In the genomic region with DNA sequence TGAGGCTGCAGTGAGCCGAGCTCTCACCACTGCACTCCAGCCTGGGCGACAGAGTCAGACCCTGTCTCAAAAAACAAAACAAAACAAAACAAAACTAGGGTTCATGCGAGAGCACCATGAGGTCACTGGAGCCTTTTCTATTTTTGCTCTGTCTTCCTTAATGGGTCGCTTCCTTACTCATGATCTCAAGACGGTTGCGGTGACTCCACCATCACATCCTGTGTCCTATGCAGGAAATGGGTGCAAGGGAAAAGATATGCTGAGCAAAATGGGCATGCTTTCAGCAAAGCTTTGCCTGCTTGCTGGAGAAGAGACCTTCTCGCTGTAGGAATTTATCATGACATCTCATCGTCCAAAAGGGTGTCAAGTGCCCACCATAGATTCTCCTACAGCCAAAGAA, we compare ENCODE assay signal across 20 cellular contexts. TPM values are rescaled to one million over a fixed set of nuclear protein-coding genes. Genes with fewer than 3 reads are reported as not detected.
A peak's percentile ranks its signal among the peaks of the same experiment; 100 is the strongest.
DNase-seq lines count a peak whose midpoint lies in the region; ATAC-seq and TF ChIP-seq lines count a peak whose summit lies in the region.
"Had no signal": no experiment of that assay in that cellular context is flagged by ENCODE, and none has a peak within 500 bp of the region (broad histone marks: within the 10 kb centered on the region; RNA-seq: fewer than 3 reads in every experiment).

No MANE protein-coding gene starts in this region.

- H3K4me1 Mint-ChIP-seq in activated naive CD8-positive, alpha-beta T cell treated with anti-CD3 and anti-CD28 coated beads, Interleukin-2, amount 10 ng/mL, durations not matched to agents 7 days and 5 days = peaks cover 4% of the 10 kb centered on the region
- no peaks in the 10 kb centered on the region for H3K4me1 Mint-ChIP-seq in activated naive CD8-positive, alpha-beta T cell treated with anti-CD3 and anti-CD28 coated beads, Interleukin-2, amount 50 U/mL, for 24 hours
- H3K4me1 Mint-ChIP-seq in mesothelial cell of epicardium = peaks cover 74% of the 10 kb centered on the region
- H3K4me1 Mint-ChIP-seq in stimulated activated naive B cell treated with anti-CD40 and anti-IgM and Interleukin-4, amounts not matched to agents 10 μg/mL and 1 μg/mL and 100 μg/mL, for 72 hours = no peaks in the 10 kb centered on the region
- H3K4me1 Mint-ChIP-seq: IgD-negative memory B cell had no signal

- POLR2A ChIA-PET in activated naive CD8-positive, alpha-beta T cell treated with anti-CD3 and anti-CD28 coated beads, Interleukin-2, amount 10 ng/mL, durations not matched to agents 7 days and 5 days (lab: Charles Lee) = no interaction called here

- H3K27ac Mint-ChIP-seq in activated naive CD8-positive, alpha-beta T cell treated with anti-CD3 and anti-CD28 coated beads, Interleukin-2, amount 10 ng/mL, durations not matched to agents 7 days and 5 days = no peak overlapping the region
- no peak overlapping the region for H3K27ac Mint-ChIP-seq in activated naive CD8-positive, alpha-beta T cell treated with anti-CD3 and anti-CD28 coated beads, Interleukin-2, amount 50 U/mL, for 24 hours
- H3K27ac Mint-ChIP-seq in mesothelial cell of epicardium = peak overlapping the region; percentile 25
- no peak overlapping the region for H3K27ac Mint-ChIP-seq in stimulated activated naive B cell treated with anti-CD40 and anti-IgM and Interleukin-4, amounts not matched to agents 10 μg/mL and 1 μg/mL and 100 μg/mL, for 72 hours
- H3K27ac Mint-ChIP-seq: CD14-positive monocyte, HFFc6 had no signal

- no peaks in the 10 kb centered on the region for H3K9me3 Mint-ChIP-seq in activated naive CD8-positive, alpha-beta T cell treated with anti-CD3 and anti-CD28 coated beads, Interleukin-2, amount 10 ng/mL, durations not matched to agents 7 days and 5 days
- H3K9me3 Mint-ChIP-seq in activated naive CD8-positive, alpha-beta T cell treated with anti-CD3 and anti-CD28 coated beads, Interleukin-2, amount 50 U/mL, for 24 hours = no peaks in the 10 kb centered on the region
- H3K9me3 Mint-ChIP-seq in mesothelial cell of epicardium = no peaks in the 10 kb centered on the region
- H3K9me3 Mint-ChIP-seq in stimulated activated naive B cell treated with anti-CD40 and anti-IgM and Interleukin-4, amounts not matched to agents 10 μg/mL and 1 μg/mL and 100 μg/mL, for 72 hours = no peaks in the 10 kb centered on the region
- H3K9me3 Mint-ChIP-seq: CD4-positive, alpha-beta memory T cell; HFFc6 had no signal

- no peak overlapping the region for H3K4me3 Mint-ChIP-seq in activated naive CD8-positive, alpha-beta T cell treated with anti-CD3 and anti-CD28 coated beads, Interleukin-2, amount 10 ng/mL, durations not matched to agents 7 days and 5 days
- no peak overlapping the region for H3K4me3 Mint-ChIP-seq in activated naive CD8-positive, alpha-beta T cell treated with anti-CD3 and anti-CD28 coated beads, Interleukin-2, amount 50 U/mL, for 24 hours
- H3K4me3 Mint-ChIP-seq in mesothelial cell of epicardium = no peak overlapping the region
- H3K4me3 Mint-ChIP-seq in stimulated activated naive B cell treated with anti-CD40 and anti-IgM and Interleukin-4, amounts not matched to agents 10 μg/mL and 1 μg/mL and 100 μg/mL, for 72 hours = no peak overlapping the region
- H3K4me3 Mint-ChIP-seq: CD4-positive, alpha-beta memory T cell; HFFc6; IgD-negative memory B cell had no signal

- ATAC-seq in activated naive CD8-positive, alpha-beta T cell treated with anti-CD3 and anti-CD28 coated beads, Interleukin-2, amount 10 ng/mL, durations not matched to agents 7 days and 5 days (ENCODE audit: low read depth) = peak; percentile 36
- no peak for ATAC-seq in activated naive CD8-positive, alpha-beta T cell treated with anti-CD3 and anti-CD28 coated beads, Interleukin-2, amount 50 U/mL, for 24 hours
- no peak for ATAC-seq in stimulated activated naive B cell treated with anti-CD40 and anti-IgM and Interleukin-4, amounts not matched to agents 10 μg/mL and 1 μg/mL and 100 μg/mL, for 72 hours (replicated peaks)
- ATAC-seq in HG03280 (IDR thresholded peaks at IDR 0.05; ENCODE audit: unreplicated experiment) = no peak
- ATAC-seq: GM12878, HCT116, HepG2 had no signal

- no peaks in the 10 kb centered on the region for H3K36me3 Mint-ChIP-seq in activated naive CD8-positive, alpha-beta T cell treated with anti-CD3 and anti-CD28 coated beads, Interleukin-2, amount 10 ng/mL, durations not matched to agents 7 days and 5 days
- no peaks in the 10 kb centered on the region for H3K36me3 Mint-ChIP-seq in activated naive CD8-positive, alpha-beta T cell treated with anti-CD3 and anti-CD28 coated beads, Interleukin-2, amount 50 U/mL, for 24 hours (ENCODE audit: low read depth)
- no peaks in the 10 kb centered on the region for H3K36me3 Mint-ChIP-seq in mesothelial cell of epicardium
- no peaks in the 10 kb centered on the region for H3K36me3 Mint-ChIP-seq in stimulated activated naive B cell treated with anti-CD40 and anti-IgM and Interleukin-4, amounts not matched to agents 10 μg/mL and 1 μg/mL and 100 μg/mL, for 72 hours
- H3K36me3 Mint-ChIP-seq: CD14-positive monocyte; CD4-positive, alpha-beta memory T cell; IgD-negative memory B cell had no signal

- DNase-seq in activated naive CD8-positive, alpha-beta T cell treated with anti-CD3 and anti-CD28 coated beads, Interleukin-2, amount 10 ng/mL, durations not matched to agents 7 days and 5 days = no peak
- DNase-seq in activated naive CD8-positive, alpha-beta T cell treated with anti-CD3 and anti-CD28 coated beads, Interleukin-2, amount 50 U/mL, for 24 hours = no peak
- DNase-seq in MV-4-11 (lab: John Stamatoyannopoulos, UW) (peak; percentile 16), mesothelial cell of epicardium (ENCODE audit: low spot score in 2 of 2, unreplicated experiment in 2 of 2) (no peak), Kasumi-1 (lab: John Stamatoyannopoulos, UW) (no peak)
- DNase-seq in stimulated activated naive B cell treated with anti-CD40 and anti-IgM and Interleukin-4, amounts not matched to agents 10 μg/mL and 1 μg/mL and 100 μg/mL, for 72 hours = no peak
- DNase-seq: 8988T, DMS153, DMS79, GOT3, H7, HFFc6 had no signal

- H3K27me3 Mint-ChIP-seq in activated naive CD8-positive, alpha-beta T cell treated with anti-CD3 and anti-CD28 coated beads, Interleukin-2, amount 10 ng/mL, durations not matched to agents 7 days and 5 days = peaks cover 9% of the 10 kb centered on the region
- H3K27me3 Mint-ChIP-seq in activated naive CD8-positive, alpha-beta T cell treated with anti-CD3 and anti-CD28 coated beads, Interleukin-2, amount 50 U/mL, for 24 hours = no peaks in the 10 kb centered on the region
- H3K27me3 Mint-ChIP-seq in mesothelial cell of epicardium (ENCODE audit: low read depth) = no peaks in the 10 kb centered on the region
- H3K27me3 Mint-ChIP-seq in stimulated activated naive B cell treated with anti-CD40 and anti-IgM and Interleukin-4, amounts not matched to agents 10 μg/mL and 1 μg/mL and 100 μg/mL, for 72 hours = peaks cover 25 to 30% of the 10 kb centered on the region in 2 donors
- H3K27me3 Mint-ChIP-seq: CD4-positive, alpha-beta memory T cell had no signal

- TF ChIP-seq CTCF in mesothelial cell of epicardium (IDR thresholded peaks at IDR 0.05; ENCODE audit: unreplicated experiment) = no peak

RNA-seq across cellular contexts. Expression of a gene that starts 36.4 kb away (rescaled TPM):
- total RNA-seq in activated naive CD8-positive, alpha-beta T cell treated with anti-CD3 and anti-CD28 coated beads, Interleukin-2, amount 10 ng/mL, durations not matched to agents 7 days and 5 days = under 1 TPM; 0.08 to 0.09 TPM
- 3.9 to 4.5 TPM (median 4.3 TPM) in 3 replicates for total RNA-seq in mesothelial cell of epicardium
- total RNA-seq: A673, GM12878 had no signal
